In the genomic region with DNA sequence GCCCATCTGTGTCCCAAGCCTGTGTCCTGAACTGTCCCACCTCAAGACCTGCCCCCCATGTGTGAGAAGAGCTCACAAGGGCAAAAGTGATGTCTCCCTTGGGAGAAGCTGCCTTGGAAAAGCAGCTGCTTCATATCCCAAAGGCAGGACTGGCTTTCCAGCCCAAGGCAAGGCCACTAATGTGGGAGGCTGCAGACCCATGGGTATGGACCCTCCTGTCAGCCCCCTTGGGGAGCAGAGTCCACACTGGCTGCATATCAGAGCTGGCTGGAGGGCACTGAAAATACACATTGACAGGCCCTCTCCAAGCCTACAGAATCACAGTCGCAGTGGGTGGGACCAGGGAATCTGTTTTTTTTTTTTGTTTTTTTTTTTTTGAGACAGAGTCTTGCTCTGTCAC, we compare ENCODE assay signal across 2 cellular contexts.
TF ChIP-seq lines count a peak whose summit lies in the region.

No MANE protein-coding gene starts in this region.

TF ChIP-seq in HEK293, 187 proteins besides CTCF, POLR2A, EP300 and RAD21:
- 0 out of 2 replicates have a peak, but pooled peaks have one; percentile 21 for TF ChIP-seq GLIS2 (tag by site-specific recombination; IDR thresholded peaks at IDR 0.05)
- TF ChIP-seq ZNF223 (tag by site-specific recombination; IDR thresholded peaks at IDR 0.05), result no peak
- no peak for TF ChIP-seq ZNF138 (tag by site-specific recombination; IDR thresholded peaks at IDR 0.05; ENCODE audit: borderline replicate concordance)
- no peak for TF ChIP-seq ZBTB49 (tag by site-specific recombination; IDR thresholded peaks at IDR 0.05; ENCODE audit: low read depth)
- no peak for TF ChIP-seq TCF7L2 (IDR thresholded peaks at IDR 0.05; ENCODE audit: borderline replicate concordance, low read depth, low read length)
- TF ChIP-seq HOXA7 (CRISPR knock-in tag; IDR thresholded peaks at IDR 0.05; ENCODE audit: borderline replicate concordance), result no peak
- TF ChIP-seq ZNF362 (tag by site-specific recombination; IDR thresholded peaks at IDR 0.05), result 0 out of 2 replicates have a peak, but pooled peaks have one; percentile 32
- peak; percentile 79 for TF ChIP-seq ZBTB20 (tag by site-specific recombination; IDR thresholded peaks at IDR 0.05)
- no peak for TF ChIP-seq ZNF24 (tag by site-specific recombination; IDR thresholded peaks at IDR 0.05)

TF ChIP-seq in H1, 55 proteins besides CTCF, POLR2A, EP300 and RAD21:
- no peak for TF ChIP-seq ZNF274 (IDR thresholded peaks at IDR 0.05; ENCODE audit: borderline replicate concordance, extremely low read depth, low read length)
- no peak for TF ChIP-seq KDM1A (IDR thresholded peaks at IDR 0.05; ENCODE audit: borderline replicate concordance, low read length)
- no peak for TF ChIP-seq SP4 (IDR thresholded peaks at IDR 0.05; ENCODE audit: low read length)
- TF ChIP-seq RNF2 (IDR thresholded peaks at IDR 0.05; ENCODE audit: borderline replicate concordance, low read depth, low read length, missing control alignments, poor library complexity, severe bottlenecking), result no peak
- TF ChIP-seq, protein P1, sequence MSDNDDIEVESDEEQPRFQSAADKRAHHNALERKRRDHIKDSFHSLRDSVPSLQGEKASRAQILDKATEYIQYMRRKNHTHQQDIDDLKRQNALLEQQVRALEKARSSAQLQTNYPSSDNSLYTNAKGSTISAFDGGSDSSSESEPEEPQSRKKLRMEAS (IDR thresholded peaks at IDR 0.05), result no peak
- TF ChIP-seq ATF2 (IDR thresholded peaks at IDR 0.05; ENCODE audit: low read length), result no peak
- no peak for TF ChIP-seq HDAC2 (IDR thresholded peaks at IDR 0.05; ENCODE audit: borderline replicate concordance in 1 of 2, low read depth in 2 of 2, low read length in 2 of 2)
- no peak for TF ChIP-seq HDAC6 (IDR thresholded peaks at IDR 0.05; ENCODE audit: low read depth, low read length)
- no peak for TF ChIP-seq SP1 (IDR thresholded peaks at IDR 0.05; ENCODE audit: low read depth, low read length)
- TF ChIP-seq TEAD4 (IDR thresholded peaks at IDR 0.05; ENCODE audit: low read depth, low read length), result no peak
- TF ChIP-seq, protein P2, sequence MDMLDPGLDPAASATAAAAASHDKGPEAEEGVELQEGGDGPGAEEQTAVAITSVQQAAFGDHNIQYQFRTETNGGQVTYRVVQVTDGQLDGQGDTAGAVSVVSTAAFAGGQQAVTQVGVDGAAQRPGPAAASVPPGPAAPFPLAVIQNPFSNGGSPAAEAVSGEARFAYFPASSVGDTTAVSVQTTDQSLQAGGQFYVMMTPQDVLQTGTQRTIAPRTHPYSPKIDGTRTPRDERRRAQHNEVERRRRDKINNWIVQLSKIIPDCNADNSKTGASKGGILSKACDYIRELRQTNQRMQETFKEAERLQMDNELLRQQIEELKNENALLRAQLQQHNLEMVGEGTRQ (IDR thresholded peaks at IDR 0.05; ENCODE audit: low read length), result no peak
- TF ChIP-seq CBX5 (IDR thresholded peaks at IDR 0.05; ENCODE audit: low read depth, low read length), result no peak
- TF ChIP-seq BRCA1 (IDR thresholded peaks at IDR 0.05; ENCODE audit: low read depth, low read length), result no peak
